10 cellular contexts compared by ENCODE assay signal in the genomic region with DNA sequence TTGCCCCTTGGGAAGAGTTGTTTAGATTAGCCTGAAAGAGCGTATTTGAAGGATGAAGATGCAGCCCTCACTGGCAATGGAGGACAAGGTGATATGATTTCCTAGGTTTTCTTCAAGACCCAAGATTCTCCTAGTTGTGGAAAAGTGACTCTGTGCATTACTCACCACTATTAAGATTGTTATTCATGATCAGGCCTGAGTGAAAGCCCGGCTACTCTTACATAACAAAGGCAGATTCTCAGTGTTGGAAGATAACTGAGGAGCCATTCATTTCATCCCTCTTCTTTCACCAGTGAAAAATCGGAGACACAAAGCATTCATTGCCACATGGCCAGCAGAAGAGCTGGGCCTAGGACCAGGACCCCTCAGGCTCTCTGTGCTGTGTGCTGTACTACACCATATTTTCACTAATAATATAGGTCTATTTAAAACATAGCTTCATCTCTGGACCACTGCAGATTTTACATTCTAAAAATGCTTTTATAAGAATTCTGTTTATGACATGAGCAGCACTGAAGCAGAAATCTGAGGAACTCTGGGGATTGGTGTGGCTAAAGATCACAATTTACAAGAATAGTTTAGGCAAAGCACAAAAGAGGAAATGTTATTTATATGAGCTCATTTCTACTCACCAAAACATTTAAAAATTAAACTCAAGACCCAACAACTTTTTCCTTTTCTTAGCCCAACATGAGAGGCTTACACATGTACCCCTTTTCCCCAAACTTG.
DNase-seq lines count a peak whose midpoint lies in the region; ATAC-seq and TF ChIP-seq lines count a peak whose summit lies in the region.
"Had no signal": no experiment of that assay in that cellular context is flagged by ENCODE, and none has a peak within 500 bp of the region (broad histone marks: within the 10 kb centered on the region; RNA-seq: fewer than 3 reads in every experiment).

No MANE protein-coding gene starts in this region.

- TF ChIP-seq CTCF in sigmoid colon (IDR thresholded peaks at IDR 0.05) (no peak), GM13976 (IDR thresholded peaks at IDR 0.05; ENCODE audit: borderline replicate concordance, control extremely low read depth, extremely low read depth, insufficient read depth, missing control alignments) (no peak)

- H3K4me3 Mint-ChIP-seq in activated T-cell treated with anti-CD3 and anti-CD28 coated beads, Interleukin-2, amount 50 U/mL, for 4 hours: no peak overlapping the region
- H3K4me3 Mint-ChIP-seq in activated CD4-positive, alpha-beta memory T cell treated with anti-CD3 and anti-CD28 coated beads for 36 hours: no peak overlapping the region
- H3K4me3 Mint-ChIP-seq: activated T-cell treated with anti-CD3 and anti-CD28 coated beads, Interleukin-2, amount 50 U/mL, for 24 hours had no signal

- in situ Hi-C loops in GM13976 (cut with MboI; ENCODE audit: low sequenced_read_pairs, unreplicated experiment): no loop called here

- no peaks in the 10 kb centered on the region for H3K9me3 ChIP-seq in sigmoid colon

- POLR2A ChIA-PET in activated CD4-positive, alpha-beta memory T cell treated with anti-CD3 and anti-CD28 coated beads for 36 hours (lab: Charles Lee): no interaction called here

- H3K27ac Mint-ChIP-seq in activated CD4-positive, alpha-beta memory T cell treated with anti-CD3 and anti-CD28 coated beads for 36 hours: no peak overlapping the region
- H3K27ac Mint-ChIP-seq: activated T-cell treated with anti-CD3 and anti-CD28 coated beads, Interleukin-2, amount 50 U/mL, for 24 hours had no signal

- WGBS in adipose tissue, 3 donors: 61 to 81% (median 76%) methylated on average over 3 of the region's 3 CpGs
- 75 to 79% methylated on average over 3 of the region's 3 CpGs for WGBS in sigmoid colon, 2 donors

- TF ChIP-seq EP300 in sigmoid colon (IDR thresholded peaks at IDR 0.05): no peak

- TF ChIP-seq POLR2A in sigmoid colon (IDR thresholded peaks at IDR 0.05): no peak

- CTCF ChIA-PET in activated CD4-positive, alpha-beta memory T cell treated with anti-CD3 and anti-CD28 coated beads for 36 hours (lab: Charles Lee): no interaction called here

- H3K27ac ChIP-seq in adipose tissue (ENCODE audit: low read depth, low read length): peak overlapping the region; percentile 12
- peak overlapping the region; percentile 82 to 90 (median 89) for H3K27ac ChIP-seq in sigmoid colon

- H3K27me3 ChIP-seq in sigmoid colon: no peaks in the 10 kb centered on the region

- ATAC-seq in activated T-cell treated with anti-CD3 and anti-CD28 coated beads, Interleukin-2, amount 50 U/mL, for 4 hours: no peak
- ATAC-seq: HepG2 had no signal

- peaks cover 8% of the 10 kb centered on the region for H3K27me3 Mint-ChIP-seq in activated T-cell treated with anti-CD3 and anti-CD28 coated beads, Interleukin-2, amount 50 U/mL, for 4 hours (ENCODE audit: low read depth)
- peaks cover 8% of the 10 kb centered on the region for H3K27me3 Mint-ChIP-seq in activated CD4-positive, alpha-beta memory T cell treated with anti-CD3 and anti-CD28 coated beads for 36 hours

- H3K9me3 Mint-ChIP-seq in activated T-cell treated with anti-CD3 and anti-CD28 coated beads, Interleukin-2, amount 50 U/mL, for 4 hours: no peaks in the 10 kb centered on the region
- H3K9me3 Mint-ChIP-seq in activated CD4-positive, alpha-beta memory T cell treated with anti-CD3 and anti-CD28 coated beads for 36 hours: no peaks in the 10 kb centered on the region
- H3K9me3 Mint-ChIP-seq: activated T-cell treated with anti-CD3 and anti-CD28 coated beads, Interleukin-2, amount 50 U/mL, for 24 hours had no signal

- no peaks in the 10 kb centered on the region for H3K36me3 Mint-ChIP-seq in activated T-cell treated with anti-CD3 and anti-CD28 coated beads, Interleukin-2, amount 50 U/mL, for 4 hours (ENCODE audit: insufficient read depth)
- H3K36me3 Mint-ChIP-seq in activated CD4-positive, alpha-beta memory T cell treated with anti-CD3 and anti-CD28 coated beads for 36 hours: no peaks in the 10 kb centered on the region

- H3K4me1 Mint-ChIP-seq in activated T-cell treated with anti-CD3 and anti-CD28 coated beads, Interleukin-2, amount 50 U/mL, for 4 hours (ENCODE audit: low read depth): peaks cover 4% of the 10 kb centered on the region
- H3K4me1 Mint-ChIP-seq in activated CD4-positive, alpha-beta memory T cell treated with anti-CD3 and anti-CD28 coated beads for 36 hours (ENCODE audit: low read depth): no peaks in the 10 kb centered on the region

- no peak overlapping the region for H3K4me3 ChIP-seq in sigmoid colon

- intact Hi-C loops in sigmoid colon (cut with DNase I): loop anchor here (5.0 kb wide), 1 partner anchor 121 kb away; no protein-coding TSS in a partner anchor
- intact Hi-C loops in activated CD4-positive, alpha-beta memory T cell treated with anti-CD3 and anti-CD28 coated beads for 36 hours (cut with micrococcal nuclease): no loop called here

- peaks cover 0 to 46% (median 39%) of the 10 kb centered on the region in 4 donors for H3K4me1 ChIP-seq in sigmoid colon

- H3K36me3 ChIP-seq in sigmoid colon: no peaks in the 10 kb centered on the region

- peak; percentile 63 for DNase-seq in GM04503 (ENCODE audit: low read depth)
- peak; percentile 25 for DNase-seq in germinal center (ENCODE audit: low spot score)
- no peak for DNase-seq in sigmoid colon
- no peak for DNase-seq in activated naive CD4-positive, alpha-beta T cell treated with Interleukin-2 at 50 U/mL for 16 hours
- DNase-seq in activated T-cell treated with anti-CD3 and anti-CD28 coated beads, Interleukin-2, amount 50 U/mL, for 4 hours: no peak
- no peak for DNase-seq in GM13976 (ENCODE audit: low spot score)
- DNase-seq in activated CD4-positive, alpha-beta memory T cell treated with anti-CD3 and anti-CD28 coated beads for 36 hours: no peak
- DNase-seq: activated T-cell treated with anti-CD3 and anti-CD28 coated beads, Interleukin-2, amount 50 U/mL, for 24 hours had no signal

Comparison
In these comparisons a context has a peak if more than half of its experiments do, and no peak if none do; other contexts are left out.
1. DNase-seq: peak in GM04503 (single experiment) and germinal center (single experiment); none in sigmoid colon (single experiment), activated naive CD4-positive, alpha-beta T cell treated with Interleukin-2 at 50 U/mL for 16 hours (single experiment), activated T-cell treated with anti-CD3 and anti-CD28 coated beads, Interleukin-2, amount 50 U/mL, for 4 hours (single experiment), GM13976 (single experiment) and activated CD4-positive, alpha-beta memory T cell treated with anti-CD3 and anti-CD28 coated beads for 36 hours (single experiment).